ENCODE assay signal across 8 cellular contexts in genomic region chr11:34916810-34917780, GRCh38. TPM values are rescaled to one million over a fixed set of nuclear protein-coding genes. Genes with fewer than 3 reads are reported as not detected.
DNase-seq lines count a peak whose midpoint lies in the region; ATAC-seq and TF ChIP-seq lines count a peak whose summit lies in the region.

No MANE protein-coding gene starts in this region.

- peak; percentile 22 for ATAC-seq in GM21526 (IDR thresholded peaks at IDR 0.05; ENCODE audit: low FRiP score, unreplicated experiment)

- DNase-seq in GM06990 (ENCODE audit: extremely low read depth, insufficient read length) (no peak), HuH-7.5 (ENCODE audit: low spot score) (peak; percentile 17), astrocyte of the spinal cord (ENCODE audit: low read depth, low spot score) (no peak), kidney epithelial cell (ENCODE audit: low read depth) (no peak)
- DNase-seq in stimulated activated CD4-positive, alpha-beta T cell treated with anti-CD3 and anti-CD28 coated beads, Interleukin-4, amount 100 ng/mL, for 24 hours, result no peak
- no peak for DNase-seq in stimulated activated CD4-positive, alpha-beta T cell treated with anti-CD3 and anti-CD28 coated beads, Interleukin-12 subunit alpha, Interleukin-12 subunit beta, amount 100 ng/mL, for 4 hours

- no peak for TF ChIP-seq CTCF in GM06990 (IDR thresholded peaks at IDR 0.05; ENCODE audit: insufficient read depth, low read length, poor library complexity, severe bottlenecking)
- TF ChIP-seq CTCF in astrocyte of the spinal cord (IDR thresholded peaks at IDR 0.05; ENCODE audit: low read depth, low read length), result no peak
- TF ChIP-seq CTCF in kidney epithelial cell (IDR thresholded peaks at IDR 0.05; ENCODE audit: insufficient read depth, low read length, poor library complexity, severe bottlenecking), result no peak

- H3K4me3 ChIP-seq in GM06990 (replicated peaks; ENCODE audit: low read depth, low read length) (peak overlapping the region; percentile 89), astrocyte of the spinal cord (ENCODE audit: low read depth, low read length) (peak overlapping the region; percentile 97), kidney epithelial cell (ENCODE audit: low read depth, low read length) (peak overlapping the region; percentile 55), subcutaneous abdominal adipose tissue (ENCODE audit: low read depth in 1 of 5, low read length in 5 of 5) (peak overlapping the region; percentile 89 to 97 (median 91))

- in situ Hi-C loops in astrocyte of the spinal cord (cut with HindIII; ENCODE audit: low sequenced_read_pairs), result no loop called here

- no peaks in the 10 kb centered on the region for H3K36me3 ChIP-seq in GM06990 (ENCODE audit: control insufficient read depth, insufficient read depth, low read length)
- H3K36me3 ChIP-seq in kidney epithelial cell (ENCODE audit: control insufficient read depth, insufficient read depth, low read length), result no peaks in the 10 kb centered on the region
- H3K36me3 ChIP-seq in subcutaneous abdominal adipose tissue (ENCODE audit: control insufficient read depth in 5 of 5, insufficient read depth in 5 of 5, low read length in 5 of 5), result peaks cover 0 to 12% (median 0%) of the 10 kb centered on the region in 5 donors

- H3K9me3 ChIP-seq in subcutaneous abdominal adipose tissue (ENCODE audit: control insufficient read depth in 5 of 5, low read length in 5 of 5), result no peaks in the 10 kb centered on the region

- H3K27me3 ChIP-seq in GM06990 (replicated peaks; ENCODE audit: control insufficient read depth, insufficient read depth, low read length) (no peaks in the 10 kb centered on the region), kidney epithelial cell (ENCODE audit: control insufficient read depth, insufficient read depth, low read length) (no peaks in the 10 kb centered on the region), subcutaneous abdominal adipose tissue (ENCODE audit: control insufficient read depth in 5 of 5, insufficient read depth in 4 of 5, low read length in 5 of 5) (no peaks in the 10 kb centered on the region)

- peak overlapping the region; percentile 93 to 99 (median 96) for H3K9ac ChIP-seq in subcutaneous abdominal adipose tissue (ENCODE audit: low read length in 5 of 5)

- H3K4me1 ChIP-seq in subcutaneous abdominal adipose tissue (ENCODE audit: control insufficient read depth in 5 of 5, insufficient read depth in 5 of 5, low read length in 5 of 5), result peaks cover 2 to 73% (median 44%) of the 10 kb centered on the region in 5 donors

- H3K27ac ChIP-seq in subcutaneous abdominal adipose tissue (ENCODE audit: low read depth, low read length), result peak overlapping the region; percentile 96

RNA-seq across cellular contexts. Expression of gene PDHX, which starts 0.7 kb away (rescaled TPM):
- 28.3 and 30.5 TPM in 2 replicates for total RNA-seq in kidney epithelial cell

RNA-seq across cellular contexts. Expression of gene APIP, which starts 0.9 kb away (rescaled TPM):
- 11.0 and 16.5 TPM in 2 replicates for total RNA-seq in kidney epithelial cell
